ENCODE assay signal across 10 cellular contexts in the genomic region with DNA sequence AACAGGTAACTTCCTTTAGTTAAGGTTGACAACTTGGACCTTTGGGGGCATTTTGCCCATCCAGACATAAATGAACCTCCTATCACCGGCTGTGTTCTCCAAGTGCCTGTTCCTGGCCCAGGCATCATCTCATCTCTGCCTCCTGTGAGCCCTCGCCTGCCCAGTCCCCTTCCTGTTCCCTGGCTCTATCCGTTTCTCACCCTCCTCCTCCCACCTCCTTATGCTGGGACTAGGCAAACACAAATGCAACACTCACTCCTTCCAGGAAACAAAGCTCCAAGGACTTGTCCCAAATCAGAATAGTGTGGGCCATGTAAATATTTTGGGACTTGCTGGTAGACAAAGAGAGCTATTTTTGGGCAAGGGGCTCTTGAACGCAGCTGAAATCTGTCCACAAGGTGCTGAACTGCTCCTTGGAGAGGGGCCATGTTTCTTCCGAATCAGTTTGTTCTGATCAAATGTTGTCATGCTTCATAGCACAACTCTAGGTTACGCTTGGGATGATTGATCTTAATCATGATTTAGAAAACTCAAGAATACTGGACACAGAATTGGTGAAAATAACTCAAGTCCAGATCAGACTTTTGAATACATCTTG. TPM values are rescaled to one million over a fixed set of nuclear protein-coding genes. Genes with fewer than 3 reads are reported as not detected.
A peak's percentile ranks its signal among the peaks of the same experiment; 100 is the strongest.
DNase-seq lines count a peak whose midpoint lies in the region; ATAC-seq and TF ChIP-seq lines count a peak whose summit lies in the region.
"Had no signal": no experiment of that assay in that cellular context is flagged by ENCODE, and none has a peak within 500 bp of the region (broad histone marks: within the 10 kb centered on the region; RNA-seq: fewer than 3 reads in every experiment).

No MANE protein-coding gene starts in this region.

- peaks cover 0 to 2% of the 10 kb centered on the region in 2 donors for H3K36me3 ChIP-seq in ascending aorta
- H3K36me3 ChIP-seq in suprapubic skin: no peaks in the 10 kb centered on the region

- H3K9me3 ChIP-seq in ascending aorta (no peaks in the 10 kb centered on the region), suprapubic skin (no peaks in the 10 kb centered on the region)

- TF ChIP-seq CTCF in ascending aorta (IDR thresholded peaks at IDR 0.05) (no peak), lower leg skin (IDR thresholded peaks at IDR 0.05) (no peak), suprapubic skin (IDR thresholded peaks at IDR 0.05) (no peak)

- H3K27me3 ChIP-seq in ascending aorta (no peaks in the 10 kb centered on the region), suprapubic skin (no peaks in the 10 kb centered on the region)

- H3K4me3 ChIP-seq in ascending aorta (peak overlapping the region in 1 of 2 donors; percentile 27), lower leg skin (ENCODE audit: low read depth, poor library complexity, severe bottlenecking) (no peak overlapping the region), suprapubic skin (no peak overlapping the region)

- no peak for ATAC-seq in HG03520 (IDR thresholded peaks at IDR 0.05; ENCODE audit: unreplicated experiment)

- TF ChIP-seq POLR2A in lower leg skin (IDR thresholded peaks at IDR 0.05) (no peak), suprapubic skin (IDR thresholded peaks at IDR 0.05) (no peak)

- intact Hi-C loops in ascending aorta (cut with DNase I): no loop called here
- intact Hi-C loops in lower leg skin (cut with DNase I; ENCODE audit: low total_unique reads): no loop called here

- H3K4me1 ChIP-seq in ascending aorta (peaks cover 4 to 31% of the 10 kb centered on the region in 2 donors), suprapubic skin (peaks cover 86% of the 10 kb centered on the region)

- DNase-seq in DMS79 treated with DMSO at 0.1 percent for 48 hours (lab: John Stamatoyannopoulos, UW) (peak; percentile 43), DMS79 (lab: John Stamatoyannopoulos, UW) (no peak), ascending aorta (ENCODE audit: low spot score in 2 of 2) (no peak), lower leg skin (ENCODE audit: low spot score in 2 of 2) (peak; percentile 15 to 77), suprapubic skin (ENCODE audit: low spot score in 2 of 2) (peak in 1 of 2 donors; percentile 57), putamen (ENCODE audit: low spot score) (no peak), GDM1 (lab: John Stamatoyannopoulos, UW) (no peak)
- DNase-seq: kidney glomerular epithelial cell had no signal

- H3K27ac ChIP-seq in ascending aorta: peak overlapping the region; percentile 61 to 69
- peak overlapping the region; percentile 80 for H3K27ac ChIP-seq in suprapubic skin
- H3K27ac ChIP-seq: 22Rv1 had no signal

- no peak for TF ChIP-seq EP300 in suprapubic skin (IDR thresholded peaks at IDR 0.05)

- 61% methylated on average over 6 of the region's 6 CpGs for WGBS in lower leg skin, 2 donors
- 64% methylated on average over 6 of the region's 6 CpGs for WGBS in suprapubic skin

RNA-seq across cellular contexts. Expression of gene MBP, which starts 25.3 kb away (rescaled TPM):
- total RNA-seq in ascending aorta (8.1 TPM), lower leg skin (10 to 100 TPM; 45.0 to 60.0 (median 51.9) TPM), suprapubic skin (100 to 1,000 TPM in 1 of 4 donors, 10 to 100 TPM in 3; 37.0 to 100 (median 69.3) TPM)

Comparison
In these comparisons a context has a peak if more than half of its experiments do, and no peak if none do; other contexts are left out.
1. DNase-seq: peak in DMS79 treated with DMSO at 0.1 percent for 48 hours (single experiment) and lower leg skin (2 of 2); none in DMS79 (single experiment), ascending aorta (0 of 2), putamen (single experiment) and GDM1 (single experiment).